Comparison of ENCODE assay signal across 1 cellular context in genomic region chr10:100562008-100562672, GRCh38.
TF ChIP-seq lines count a peak whose summit lies in the region.

No MANE protein-coding gene starts in this region.

TF ChIP-seq in HCT116, 20 proteins besides CTCF, POLR2A, EP300 and RAD21 (continued from another document):
- TF ChIP-seq ATF3 (IDR thresholded peaks at IDR 0.05) (no peak), POLR2AphosphoS5 (IDR thresholded peaks at IDR 0.05; ENCODE audit: low read depth, low read length) (peak; percentile 76), SRF (IDR thresholded peaks at IDR 0.05; ENCODE audit: low read depth) (no peak), TCF7L2 (IDR thresholded peaks at IDR 0.05; ENCODE audit: borderline replicate concordance, extremely low read depth, insufficient read depth, insufficient read length) (peak; percentile 31), EZH2 (IDR thresholded peaks at IDR 0.05) (no peak), EGR1 (IDR thresholded peaks at IDR 0.05; ENCODE audit: low read depth) (no peak), YY1 (IDR thresholded peaks at IDR 0.05; ENCODE audit: extremely low read depth, insufficient replicate concordance, low read depth, low read length) (peak; percentile 88)
- TF ChIP-seq, protein P1, sequence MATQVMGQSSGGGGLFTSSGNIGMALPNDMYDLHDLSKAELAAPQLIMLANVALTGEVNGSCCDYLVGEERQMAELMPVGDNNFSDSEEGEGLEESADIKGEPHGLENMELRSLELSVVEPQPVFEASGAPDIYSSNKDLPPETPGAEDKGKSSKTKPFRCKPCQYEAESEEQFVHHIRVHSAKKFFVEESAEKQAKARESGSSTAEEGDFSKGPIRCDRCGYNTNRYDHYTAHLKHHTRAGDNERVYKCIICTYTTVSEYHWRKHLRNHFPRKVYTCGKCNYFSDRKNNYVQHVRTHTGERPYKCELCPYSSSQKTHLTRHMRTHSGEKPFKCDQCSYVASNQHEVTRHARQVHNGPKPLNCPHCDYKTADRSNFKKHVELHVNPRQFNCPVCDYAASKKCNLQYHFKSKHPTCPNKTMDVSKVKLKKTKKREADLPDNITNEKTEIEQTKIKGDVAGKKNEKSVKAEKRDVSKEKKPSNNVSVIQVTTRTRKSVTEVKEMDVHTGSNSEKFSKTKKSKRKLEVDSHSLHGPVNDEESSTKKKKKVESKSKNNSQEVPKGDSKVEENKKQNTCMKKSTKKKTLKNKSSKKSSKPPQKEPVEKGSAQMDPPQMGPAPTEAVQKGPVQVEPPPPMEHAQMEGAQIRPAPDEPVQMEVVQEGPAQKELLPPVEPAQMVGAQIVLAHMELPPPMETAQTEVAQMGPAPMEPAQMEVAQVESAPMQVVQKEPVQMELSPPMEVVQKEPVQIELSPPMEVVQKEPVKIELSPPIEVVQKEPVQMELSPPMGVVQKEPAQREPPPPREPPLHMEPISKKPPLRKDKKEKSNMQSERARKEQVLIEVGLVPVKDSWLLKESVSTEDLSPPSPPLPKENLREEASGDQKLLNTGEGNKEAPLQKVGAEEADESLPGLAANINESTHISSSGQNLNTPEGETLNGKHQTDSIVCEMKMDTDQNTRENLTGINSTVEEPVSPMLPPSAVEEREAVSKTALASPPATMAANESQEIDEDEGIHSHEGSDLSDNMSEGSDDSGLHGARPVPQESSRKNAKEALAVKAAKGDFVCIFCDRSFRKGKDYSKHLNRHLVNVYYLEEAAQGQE (IDR thresholded peaks at IDR 0.05; ENCODE audit: low read depth), result no peak
